In the genomic region with DNA sequence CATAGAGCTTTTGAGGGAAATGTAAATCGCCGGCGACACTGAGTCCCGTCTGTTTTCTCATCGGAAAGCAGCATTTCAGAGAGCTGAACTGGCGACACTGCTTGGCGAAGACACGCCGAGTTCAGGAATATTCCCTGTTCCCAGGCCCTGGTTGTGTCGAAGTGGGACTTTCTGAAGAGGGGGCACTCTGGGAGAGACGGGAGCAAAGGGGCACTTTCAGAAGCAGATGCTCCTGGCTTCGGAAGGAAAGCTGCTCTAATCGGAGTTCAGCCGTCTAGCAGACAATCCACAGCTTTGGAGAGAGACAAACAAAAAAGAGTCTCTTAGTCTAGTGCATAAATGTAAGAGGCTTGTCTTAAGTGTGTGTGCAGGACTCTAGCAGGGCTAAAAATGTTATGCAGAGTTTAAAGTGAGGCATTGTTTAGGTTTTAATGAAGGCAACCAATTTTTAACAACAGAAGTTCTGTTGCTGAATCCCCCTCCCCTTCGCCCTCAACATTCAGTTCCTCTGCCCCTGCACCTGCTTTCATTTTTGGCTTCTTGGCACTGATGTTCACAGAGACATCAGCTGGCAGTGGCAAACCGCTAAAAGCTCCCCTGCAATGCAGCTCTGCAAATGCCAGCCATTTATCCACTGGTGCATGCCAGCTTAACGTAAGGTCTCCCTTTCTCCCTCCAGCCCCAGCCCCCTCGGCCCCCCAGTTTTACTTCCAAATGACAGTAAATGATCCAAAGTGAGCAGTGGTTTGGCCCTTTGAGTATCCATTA, we compare ENCODE assay signal across 9 cellular contexts.
DNase-seq lines count a peak whose midpoint lies in the region; ATAC-seq and TF ChIP-seq lines count a peak whose summit lies in the region.
"Had no signal": no experiment of that assay in that cellular context is flagged by ENCODE, and none has a peak within 500 bp of the region (broad histone marks: within the 10 kb centered on the region; RNA-seq: fewer than 3 reads in every experiment).

No MANE protein-coding gene starts in this region.

- no peak for TF ChIP-seq CTCF in Calu3 (IDR thresholded peaks at IDR 0.05; ENCODE audit: unreplicated experiment)

- no peaks in the 10 kb centered on the region for H3K36me3 ChIP-seq in ACC112 (ENCODE audit: insufficient read depth, low read length)

- CTCF ChIA-PET in Calu3 (lab: Charles Lee), result interaction anchor here (0.6 kb wide), 1 partner anchor 845 kb away, joined by 3 read pairs; no protein-coding TSS in a partner anchor
- CTCF ChIA-PET in activated CD8-positive, alpha-beta T cell treated with anti-CD3 and anti-CD28 coated beads, Interleukin-2, amount 10 ng/mL, durations not matched to agents 7 days and 5 days (lab: Charles Lee), result interaction anchor here (0.6 kb wide), 1 partner anchor 268 kb away, joined by 4 read pairs; no protein-coding TSS in a partner anchor

- H3K4me3 Mint-ChIP-seq in Calu3 (ENCODE audit: low read depth, unreplicated experiment), result no peak overlapping the region
- no peak overlapping the region for H3K4me3 Mint-ChIP-seq in activated CD8-positive, alpha-beta T cell treated with anti-CD3 and anti-CD28 coated beads, Interleukin-2, amount 10 ng/mL, durations not matched to agents 7 days and 5 days

- no peaks in the 10 kb centered on the region for H3K79me2 ChIP-seq in ACC112 (ENCODE audit: control insufficient read depth, insufficient read depth, low read length, unreplicated experiment)

- H3K4me3 ChIP-seq in ACC112 (ENCODE audit: low read depth, low read length), result peak overlapping the region; percentile 69

- DNase-seq in NCI-H1694 treated with DMSO at 0.1 percent for 48 hours (lab: John Stamatoyannopoulos, UW) (peak; percentile 79), midbrain (lab: John Stamatoyannopoulos, UW) (peak; percentile 70), Calu3 (no peak), NCI-H526 treated with DMSO at 0.1 percent for 48 hours (lab: John Stamatoyannopoulos, UW) (no peak)
- DNase-seq in activated CD8-positive, alpha-beta T cell treated with anti-CD3 and anti-CD28 coated beads, Interleukin-2, amount 10 ng/mL, durations not matched to agents 7 days and 5 days, result no peak

- no peak overlapping the region for H3K27ac Mint-ChIP-seq in Calu3 (ENCODE audit: unreplicated experiment)
- no peak overlapping the region for H3K27ac Mint-ChIP-seq in activated CD8-positive, alpha-beta T cell treated with anti-CD3 and anti-CD28 coated beads, Interleukin-2, amount 10 ng/mL, durations not matched to agents 7 days and 5 days

- POLR2A ChIA-PET in activated CD8-positive, alpha-beta T cell treated with anti-CD3 and anti-CD28 coated beads, Interleukin-2, amount 10 ng/mL, durations not matched to agents 7 days and 5 days (lab: Charles Lee), result no interaction called here

- intact Hi-C loops in Calu3 (cut with micrococcal nuclease; ENCODE audit: unreplicated experiment), result no loop called here

- H3K27ac ChIP-seq in ACC112 (ENCODE audit: low read depth, low read length) (no peak overlapping the region), cingulate gyrus (ENCODE audit: low read depth, low read length) (peak overlapping the region; percentile 81)

- no peak for ATAC-seq in GM21717 (IDR thresholded peaks at IDR 0.05; ENCODE audit: unreplicated experiment)
- ATAC-seq in activated CD8-positive, alpha-beta T cell treated with anti-CD3 and anti-CD28 coated beads, Interleukin-2, amount 10 ng/mL, durations not matched to agents 7 days and 5 days, result no peak
- ATAC-seq: Panc1 had no signal

- no peaks in the 10 kb centered on the region for H3K27me3 Mint-ChIP-seq in Calu3 (ENCODE audit: unreplicated experiment)
- peaks cover 3% of the 10 kb centered on the region for H3K27me3 Mint-ChIP-seq in activated CD8-positive, alpha-beta T cell treated with anti-CD3 and anti-CD28 coated beads, Interleukin-2, amount 10 ng/mL, durations not matched to agents 7 days and 5 days (ENCODE audit: low read depth)

- H3K9me3 Mint-ChIP-seq in Calu3 (ENCODE audit: low read depth, unreplicated experiment), result no peaks in the 10 kb centered on the region
- no peaks in the 10 kb centered on the region for H3K9me3 Mint-ChIP-seq in activated CD8-positive, alpha-beta T cell treated with anti-CD3 and anti-CD28 coated beads, Interleukin-2, amount 10 ng/mL, durations not matched to agents 7 days and 5 days (ENCODE audit: insufficient read depth)

- H3K27me3 ChIP-seq in ACC112 (ENCODE audit: insufficient read depth, low read length), result no peaks in the 10 kb centered on the region

- H3K36me3 Mint-ChIP-seq in Calu3 (ENCODE audit: insufficient read depth, unreplicated experiment), result no peaks in the 10 kb centered on the region
- H3K36me3 Mint-ChIP-seq in activated CD8-positive, alpha-beta T cell treated with anti-CD3 and anti-CD28 coated beads, Interleukin-2, amount 10 ng/mL, durations not matched to agents 7 days and 5 days (ENCODE audit: low read depth), result no peaks in the 10 kb centered on the region

- no peaks in the 10 kb centered on the region for H3K4me1 ChIP-seq in ACC112 (ENCODE audit: control insufficient read depth, insufficient read depth, low read length, unreplicated experiment)

- no TSS peak for BruUV-seq in Calu3 (replicated peaks; lab: Mats Ljungman, UMichigan)

- H3K4me1 Mint-ChIP-seq in Calu3 (ENCODE audit: low read depth, unreplicated experiment), result no peaks in the 10 kb centered on the region
- H3K4me1 Mint-ChIP-seq in activated CD8-positive, alpha-beta T cell treated with anti-CD3 and anti-CD28 coated beads, Interleukin-2, amount 10 ng/mL, durations not matched to agents 7 days and 5 days (ENCODE audit: low read depth), result no peaks in the 10 kb centered on the region

- H2AFZ ChIP-seq in ACC112 (ENCODE audit: low read length, unreplicated experiment), result peak overlapping the region; percentile 77

Comparison
In these comparisons a context has a peak if more than half of its experiments do, and no peak if none do; other contexts are left out.
1. DNase-seq: peak in NCI-H1694 treated with DMSO at 0.1 percent for 48 hours (single experiment) and midbrain (single experiment); none in Calu3 (single experiment), activated CD8-positive, alpha-beta T cell treated with anti-CD3 and anti-CD28 coated beads, Interleukin-2, amount 10 ng/mL, durations not matched to agents 7 days and 5 days (single experiment) and NCI-H526 treated with DMSO at 0.1 percent for 48 hours (single experiment).